1 cellular context compared by ENCODE assay signal in the genomic region with DNA sequence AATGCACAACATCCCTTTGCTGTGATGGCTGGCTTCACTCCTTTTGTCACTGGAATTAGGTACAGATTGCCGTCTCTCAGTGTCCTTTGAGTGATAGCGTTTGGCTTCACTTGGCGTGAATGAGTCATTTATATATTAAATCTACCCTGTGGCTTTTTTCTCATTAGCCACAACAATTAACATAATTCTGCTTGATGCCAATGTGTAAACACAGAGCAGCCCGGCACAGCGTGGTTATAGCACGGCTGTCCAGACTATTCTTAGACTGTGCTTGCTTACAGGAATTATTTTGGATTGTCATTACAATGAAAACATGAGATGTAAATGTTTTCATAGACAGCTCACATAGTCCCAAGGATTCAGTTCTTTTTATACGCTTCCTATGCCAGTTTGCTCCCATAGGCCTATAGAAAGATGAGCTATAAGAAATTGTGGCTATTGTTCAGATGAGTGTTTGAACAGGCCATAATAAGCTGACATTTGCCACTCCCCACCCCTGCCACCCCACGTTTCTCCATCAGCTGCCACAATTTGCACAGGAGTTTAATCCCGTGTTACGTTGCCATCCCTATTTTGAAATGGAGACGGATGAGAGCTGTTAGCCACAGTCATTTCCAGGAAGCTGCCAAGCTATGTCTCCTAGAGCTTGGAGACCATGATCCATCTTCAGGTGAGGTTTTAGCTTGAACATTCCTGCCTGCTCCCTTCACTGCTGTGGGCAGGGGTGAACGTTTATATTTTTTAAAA.
TF ChIP-seq lines count a peak whose summit lies in the region.

No MANE protein-coding gene starts in this region.

TF ChIP-seq in GM12878, 131 proteins besides CTCF, POLR2A, EP300 and RAD21 (continued from another document):
- TF ChIP-seq, protein P1, sequence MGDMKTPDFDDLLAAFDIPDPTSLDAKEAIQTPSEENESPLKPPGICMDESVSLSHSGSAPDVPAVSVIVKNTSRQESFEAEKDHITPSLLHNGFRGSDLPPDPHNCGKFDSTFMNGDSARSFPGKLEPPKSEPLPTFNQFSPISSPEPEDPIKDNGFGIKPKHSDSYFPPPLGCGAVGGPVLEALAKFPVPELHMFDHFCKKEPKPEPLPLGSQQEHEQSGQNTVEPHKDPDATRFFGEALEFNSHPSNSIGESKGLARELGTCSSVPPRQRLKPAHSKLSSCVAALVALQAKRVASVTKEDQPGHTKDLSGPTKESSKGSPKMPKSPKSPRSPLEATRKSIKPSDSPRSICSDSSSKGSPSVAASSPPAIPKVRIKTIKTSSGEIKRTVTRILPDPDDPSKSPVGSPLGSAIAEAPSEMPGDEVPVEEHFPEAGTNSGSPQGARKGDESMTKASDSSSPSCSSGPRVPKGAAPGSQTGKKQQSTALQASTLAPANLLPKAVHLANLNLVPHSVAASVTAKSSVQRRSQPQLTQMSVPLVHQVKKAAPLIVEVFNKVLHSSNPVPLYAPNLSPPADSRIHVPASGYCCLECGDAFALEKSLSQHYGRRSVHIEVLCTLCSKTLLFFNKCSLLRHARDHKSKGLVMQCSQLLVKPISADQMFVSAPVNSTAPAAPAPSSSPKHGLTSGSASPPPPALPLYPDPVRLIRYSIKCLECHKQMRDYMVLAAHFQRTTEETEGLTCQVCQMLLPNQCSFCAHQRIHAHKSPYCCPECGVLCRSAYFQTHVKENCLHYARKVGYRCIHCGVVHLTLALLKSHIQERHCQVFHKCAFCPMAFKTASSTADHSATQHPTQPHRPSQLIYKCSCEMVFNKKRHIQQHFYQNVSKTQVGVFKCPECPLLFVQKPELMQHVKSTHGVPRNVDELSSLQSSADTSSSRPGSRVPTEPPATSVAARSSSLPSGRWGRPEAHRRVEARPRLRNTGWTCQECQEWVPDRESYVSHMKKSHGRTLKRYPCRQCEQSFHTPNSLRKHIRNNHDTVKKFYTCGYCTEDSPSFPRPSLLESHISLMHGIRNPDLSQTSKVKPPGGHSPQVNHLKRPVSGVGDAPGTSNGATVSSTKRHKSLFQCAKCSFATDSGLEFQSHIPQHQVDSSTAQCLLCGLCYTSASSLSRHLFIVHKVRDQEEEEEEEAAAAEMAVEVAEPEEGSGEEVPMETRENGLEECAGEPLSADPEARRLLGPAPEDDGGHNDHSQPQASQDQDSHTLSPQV (IDR thresholded peaks at IDR 0.05) = no peak
- TF ChIP-seq ZNF687 (IDR thresholded peaks at IDR 0.05) (no peak), NR2F1 (conservative IDR thresholded peaks at IDR 0.05) (no peak), ZZZ3 (IDR thresholded peaks at IDR 0.05; ENCODE audit: control insufficient read depth, insufficient read length, low read depth) (no peak), RFX5 (IDR thresholded peaks at IDR 0.05; ENCODE audit: low read depth, low read length) (no peak), RELA (IDR thresholded peaks at IDR 0.05; ENCODE audit: borderline replicate concordance, partially characterized antibody) (no peak), SREBF2 (IDR thresholded peaks at IDR 0.05; ENCODE audit: low read length) (no peak), RAD51 (IDR thresholded peaks at IDR 0.05) (no peak), SIN3A (IDR thresholded peaks at IDR 0.05; ENCODE audit: low read depth, low read length) (no peak), ZSCAN29 (IDR thresholded peaks at IDR 0.05) (no peak), RB1 (IDR thresholded peaks at IDR 0.05; ENCODE audit: borderline replicate concordance) (no peak), E4F1 (IDR thresholded peaks at IDR 0.05; ENCODE audit: borderline replicate concordance, partially characterized antibody) (no peak), FOS (IDR thresholded peaks at IDR 0.05; ENCODE audit: borderline replicate concordance, extremely low read depth, insufficient read length) (no peak)
- TF ChIP-seq, protein P2, sequence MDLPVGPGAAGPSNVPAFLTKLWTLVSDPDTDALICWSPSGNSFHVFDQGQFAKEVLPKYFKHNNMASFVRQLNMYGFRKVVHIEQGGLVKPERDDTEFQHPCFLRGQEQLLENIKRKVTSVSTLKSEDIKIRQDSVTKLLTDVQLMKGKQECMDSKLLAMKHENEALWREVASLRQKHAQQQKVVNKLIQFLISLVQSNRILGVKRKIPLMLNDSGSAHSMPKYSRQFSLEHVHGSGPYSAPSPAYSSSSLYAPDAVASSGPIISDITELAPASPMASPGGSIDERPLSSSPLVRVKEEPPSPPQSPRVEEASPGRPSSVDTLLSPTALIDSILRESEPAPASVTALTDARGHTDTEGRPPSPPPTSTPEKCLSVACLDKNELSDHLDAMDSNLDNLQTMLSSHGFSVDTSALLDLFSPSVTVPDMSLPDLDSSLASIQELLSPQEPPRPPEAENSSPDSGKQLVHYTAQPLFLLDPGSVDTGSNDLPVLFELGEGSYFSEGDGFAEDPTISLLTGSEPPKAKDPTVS (IDR thresholded peaks at IDR 0.05; ENCODE audit: low read depth, low read length) = no peak
